ENCODE assay signal across 1 cellular context in genomic region chr16:53435066-53435688, GRCh38.
TF ChIP-seq lines count a peak whose summit lies in the region.

No MANE protein-coding gene starts in this region.

TF ChIP-seq in HepG2, 621 proteins besides CTCF, POLR2A, EP300 and RAD21 (continued from another document and continues in another):
- TF ChIP-seq FOXK1 (CRISPR knock-in tag; IDR thresholded peaks at IDR 0.05; ENCODE audit: borderline replicate concordance, low read depth) (peak; percentile 87; the same call in 1 of the 2 replicates), WIZ (CRISPR knock-in tag; IDR thresholded peaks at IDR 0.05) (no peak), MYPOP (CRISPR knock-in tag; IDR thresholded peaks at IDR 0.05) (peak; percentile 78; the same call in 1 of the 2 replicates), REPIN1 (CRISPR knock-in tag; IDR thresholded peaks at IDR 0.05; ENCODE audit: borderline replicate concordance, low read depth) (no peak; the same call in 1 of the 2 replicates), PHF5A (CRISPR knock-in tag; IDR thresholded peaks at IDR 0.05; ENCODE audit: low read depth, unreplicated experiment) (no peak), PAXIP1 (CRISPR knock-in tag; conservative IDR thresholded peaks at IDR 0.05) (no peak), RFX1 (IDR thresholded peaks at IDR 0.05) (no peak), YEATS4 (CRISPR knock-in tag; IDR thresholded peaks at IDR 0.05; ENCODE audit: borderline replicate concordance) (peak; percentile 7; the same call in 1 of the 2 replicates), ZNF432 (CRISPR knock-in tag; IDR thresholded peaks at IDR 0.05; ENCODE audit: borderline replicate concordance) (no peak), DRAP1 (CRISPR knock-in tag; IDR thresholded peaks at IDR 0.05) (peak; percentile 91), ZNF709 (CRISPR knock-in tag; IDR thresholded peaks at IDR 0.05) (peak; percentile 21; the same call in 1 of the 2 replicates), THRA (CRISPR knock-in tag; IDR thresholded peaks at IDR 0.05; ENCODE audit: borderline replicate concordance) (no peak), ZFP90 (CRISPR knock-in tag; IDR thresholded peaks at IDR 0.05; ENCODE audit: borderline replicate concordance) (0 out of 2 replicates have a peak, but pooled peaks have one; percentile 14), ZBTB8A (CRISPR knock-in tag; IDR thresholded peaks at IDR 0.05; ENCODE audit: borderline replicate concordance, low read depth) (no peak; the same call in 1 of the 2 replicates), HES4 (CRISPR knock-in tag; IDR thresholded peaks at IDR 0.05; ENCODE audit: borderline replicate concordance) (no peak), TFAP4 (IDR thresholded peaks at IDR 0.05; ENCODE audit: borderline replicate concordance, low read depth) (peak; percentile 99), USF2 (IDR thresholded peaks at IDR 0.05; ENCODE audit: low read depth, low read length) (no peak), USF2 (CRISPR knock-in tag; IDR thresholded peaks at IDR 0.05; ENCODE audit: borderline replicate concordance) (peak; percentile 28; the same call in 1 of the 2 replicates), MATR3 (CRISPR knock-in tag; IDR thresholded peaks at IDR 0.05) (no peak), ARID5B (CRISPR knock-in tag; IDR thresholded peaks at IDR 0.05) (no peak), ZBTB38 (CRISPR knock-in tag; IDR thresholded peaks at IDR 0.05) (no peak), FOXO1 (CRISPR knock-in tag; IDR thresholded peaks at IDR 0.05) (peak; percentile 37; the same call in 1 of the 2 replicates), ZXDC (CRISPR knock-in tag; IDR thresholded peaks at IDR 0.05) (no peak), ZNF547 (CRISPR knock-in tag; IDR thresholded peaks at IDR 0.05) (peak; percentile 24; the same call in 1 of the 2 replicates), SAP130 (CRISPR knock-in tag; IDR thresholded peaks at IDR 0.05; ENCODE audit: low read depth) (peak; percentile 99), HMGXB4 (CRISPR knock-in tag; IDR thresholded peaks at IDR 0.05; ENCODE audit: borderline replicate concordance in 1 of 2, low read depth in 1 of 2) (peak in 1 of 2 experiments; percentile 29; a peak in 2 of 4 replicates), CEBPB (IDR thresholded peaks at IDR 0.05; ENCODE audit: borderline replicate concordance, low read depth, low read length) (no peak), NPAS2 (CRISPR knock-in tag; IDR thresholded peaks at IDR 0.05; ENCODE audit: borderline replicate concordance) (no peak), ZNF746 (CRISPR knock-in tag; IDR thresholded peaks at IDR 0.05) (no peak), SMAD9 (CRISPR knock-in tag; IDR thresholded peaks at IDR 0.05) (no peak), ZC3H13 (CRISPR knock-in tag; IDR thresholded peaks at IDR 0.05) (no peak), HBP1 (CRISPR knock-in tag; IDR thresholded peaks at IDR 0.05; ENCODE audit: low read depth) (peak; percentile 90), EED (CRISPR knock-in tag; IDR thresholded peaks at IDR 0.05) (peak; percentile 7; the same call in 1 of the 2 replicates), HDAC2 (CRISPR knock-in tag; IDR thresholded peaks at IDR 0.05) (0 out of 2 replicates have a peak, but pooled peaks have one; percentile 26), HNF4G (IDR thresholded peaks at IDR 0.05; ENCODE audit: borderline replicate concordance, low read depth, low read length) (no peak), HNF4G (CRISPR knock-in tag; IDR thresholded peaks at IDR 0.05; ENCODE audit: borderline replicate concordance, low read depth) (no peak), ZNF607 (CRISPR knock-in tag; IDR thresholded peaks at IDR 0.05; ENCODE audit: borderline replicate concordance) (0 out of 2 replicates have a peak, but pooled peaks have one; percentile 59)
